In genomic region chr9:98385751-98386150, GRCh38 we compare ENCODE assay signal across 20 cellular contexts.
"Had no signal": no experiment of that assay in that cellular context is flagged by ENCODE, and none has a peak within 500 bp of the region (broad histone marks: within the 10 kb centered on the region; RNA-seq: fewer than 3 reads in every experiment).

No MANE protein-coding gene starts in this region.

- H3K27me3 ChIP-seq: heart left ventricle, neutrophil, right lobe of liver, spleen had no signal

- H3K36me3 Mint-ChIP-seq: naive thymus-derived CD8-positive, alpha-beta T cell had no signal

- H3K27ac ChIP-seq: coronary artery, heart left ventricle, neutrophil, psoas muscle, right lobe of liver had no signal

- FAIRE-seq: frontal cortex had no signal

- H3K4me1 ChIP-seq: heart left ventricle, psoas muscle, right lobe of liver had no signal

- H3K4me3 Mint-ChIP-seq: naive thymus-derived CD8-positive, alpha-beta T cell had no signal

- H3K27ac Mint-ChIP-seq: naive thymus-derived CD8-positive, alpha-beta T cell had no signal

- H3K9me3 ChIP-seq: heart left ventricle, neutrophil, psoas muscle, right lobe of liver, spleen had no signal

- H3K4me3 ChIP-seq: coronary artery, heart left ventricle, lung, psoas muscle, right lobe of liver, spleen had no signal

- H3K36me3 ChIP-seq: heart left ventricle, neutrophil, right lobe of liver, spleen had no signal

- H3K27me3 Mint-ChIP-seq: naive thymus-derived CD8-positive, alpha-beta T cell had no signal

- H3K9me3 Mint-ChIP-seq: naive thymus-derived CD8-positive, alpha-beta T cell had no signal

- DNase-seq: effector CD4-positive, alpha-beta T cell; heart left ventricle; hippocampal formation; left colon; left ventricle myocardium superior; mesendoderm; naive thymus-derived CD8-positive, alpha-beta T cell; psoas muscle; retina; right lobe of liver; spleen; stimulated activated CD4-positive, alpha-beta T cell treated with anti-CD3 and anti-CD28 coated beads, Interleukin-15, amount 100 ng/mL, for 24 hours; stimulated activated CD4-positive, alpha-beta T cell treated with anti-CD3 and anti-CD28 coated beads, Interleukin-1b, Interleukin-23, amount 100 ng/mL, for 48 hours; stimulated activated CD4-positive, alpha-beta T cell treated with anti-CD3 and anti-CD28 coated beads, Interleukin-4, amount 100 ng/mL, for 24 hours; stimulated activated naive CD4-positive, alpha-beta T cell treated with Interleukin-2 at 50 U/mL for 16 hours; trophoblast cell had no signal

- ATAC-seq: heart left ventricle; left colon; left ventricle myocardium superior; naive thymus-derived CD8-positive, alpha-beta T cell; psoas muscle; right lobe of liver had no signal
